1 cellular context compared by ENCODE assay signal in the genomic region with DNA sequence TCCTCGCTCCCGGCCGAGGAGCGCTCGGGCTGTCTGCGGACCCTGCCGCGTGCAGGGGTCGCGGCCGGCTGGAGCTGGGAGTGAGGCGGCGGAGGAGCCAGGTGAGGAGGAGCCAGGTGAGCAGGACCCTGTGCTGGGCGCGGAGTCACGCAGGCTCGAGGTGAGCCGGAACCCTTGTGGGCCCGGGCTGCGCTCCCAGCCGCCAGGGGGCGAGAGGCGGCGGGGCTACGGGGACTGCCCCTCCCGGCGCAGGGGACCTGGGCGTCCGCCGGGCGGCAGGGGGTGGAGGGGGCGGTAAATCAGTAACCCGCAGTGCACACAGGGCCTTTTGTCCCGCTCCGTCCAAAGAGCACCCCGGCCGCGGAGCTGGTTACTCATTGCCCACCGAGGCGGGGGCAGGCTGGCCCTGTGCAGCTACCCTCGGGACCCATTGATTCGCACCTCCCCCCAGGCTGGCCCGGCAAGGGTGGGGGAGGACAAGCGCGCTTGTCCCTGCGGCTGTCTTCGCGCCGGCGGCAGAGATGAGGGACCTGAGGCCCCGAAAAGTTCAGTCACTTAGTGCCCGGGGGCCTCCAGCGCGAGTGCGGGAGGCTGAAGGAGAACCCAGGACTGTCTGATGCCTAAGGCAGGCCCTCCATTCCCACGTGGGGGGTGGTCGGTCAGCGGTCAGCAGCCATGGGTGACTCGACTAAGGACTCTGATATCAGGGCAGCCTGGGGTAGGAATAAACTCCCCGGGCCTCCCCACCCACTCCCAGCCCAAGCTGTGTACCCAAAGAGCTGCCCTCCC.
TF ChIP-seq lines count a peak whose summit lies in the region.

No MANE protein-coding gene starts in this region.

TF ChIP-seq in K562, 482 proteins besides CTCF, POLR2A, EP300 and RAD21 (continued from another document and continues in another):
- TF ChIP-seq THRB (CRISPR knock-in tag; conservative IDR thresholded peaks at IDR 0.05) (no peak), CC2D1A (IDR thresholded peaks at IDR 0.05) (no peak), HMG20B (CRISPR knock-in tag; IDR thresholded peaks at IDR 0.05) (no peak), ZNF507 (tag; conservative IDR thresholded peaks at IDR 0.05) (no peak), ZNF444 (CRISPR knock-in tag; IDR thresholded peaks at IDR 0.05) (no peak), ZNF764 (CRISPR knock-in tag; IDR thresholded peaks at IDR 0.05; ENCODE audit: low read depth) (no peak), FOXJ2 (tag; IDR thresholded peaks at IDR 0.05) (no peak), MCM2 (IDR thresholded peaks at IDR 0.05; ENCODE audit: low read depth) (no peak), SIX5 (IDR thresholded peaks at IDR 0.05; ENCODE audit: borderline replicate concordance in 1 of 2, insufficient read depth in 1 of 2, low read depth in 1 of 2, low read length in 2 of 2) (no peak), ZKSCAN1 (IDR thresholded peaks at IDR 0.05; ENCODE audit: low read depth, low read length) (no peak), ZBTB8A (IDR thresholded peaks at IDR 0.05; ENCODE audit: partially characterized antibody) (no peak), ZFPM2 (CRISPR knock-in tag; IDR thresholded peaks at IDR 0.05) (no peak), NFYB (IDR thresholded peaks at IDR 0.05; ENCODE audit: extremely low read depth, insufficient read length) (no peak), L3MBTL2 (IDR thresholded peaks at IDR 0.05) (peak; percentile 73), POLR3G (IDR thresholded peaks at IDR 0.05; ENCODE audit: extremely low read depth, insufficient read length, insufficient replicate concordance) (no peak), ZSCAN32 (CRISPR knock-in tag; IDR thresholded peaks at IDR 0.05) (no peak), CHD7 (IDR thresholded peaks at IDR 0.05; ENCODE audit: low read depth, low read length) (no peak), ETV1 (tag; conservative IDR thresholded peaks at IDR 0.05; ENCODE audit: low read depth) (peak; percentile 63), CHD4 (IDR thresholded peaks at IDR 0.05; ENCODE audit: insufficient read depth, insufficient replicate concordance, low read depth, low read length, poor library complexity, severe bottlenecking) (no peak), JUND (IDR thresholded peaks at IDR 0.05; ENCODE audit: borderline replicate concordance, low read depth, low read length) (0 out of 2 replicates have a peak, but pooled peaks have one; percentile 25), JUND (tag; IDR thresholded peaks at IDR 0.05; ENCODE audit: borderline replicate concordance, low read depth, low read length) (no peak; the same call in 2 of the 3 replicates), ELK3 (CRISPR knock-in tag; IDR thresholded peaks at IDR 0.05) (no peak), IFI16 (CRISPR knock-in tag; IDR thresholded peaks at IDR 0.05) (no peak), E2F4 (CRISPR knock-in tag; IDR thresholded peaks at IDR 0.05; ENCODE audit: low read depth) (no peak), C11orf30 (IDR thresholded peaks at IDR 0.05; ENCODE audit: low read depth) (no peak), HDAC1 (IDR thresholded peaks at IDR 0.05) (peak; percentile 45 to 91; a peak in 3 of 4 replicates), E2F3 (CRISPR knock-in tag; IDR thresholded peaks at IDR 0.05) (0 out of 2 replicates have a peak, but pooled peaks have one; percentile 20), VEZF1 (CRISPR knock-in tag; IDR thresholded peaks at IDR 0.05) (peak; percentile 86), CREB3L1 (IDR thresholded peaks at IDR 0.05; ENCODE audit: borderline replicate concordance, low read depth) (no peak)
- TF ChIP-seq, protein P1, sequence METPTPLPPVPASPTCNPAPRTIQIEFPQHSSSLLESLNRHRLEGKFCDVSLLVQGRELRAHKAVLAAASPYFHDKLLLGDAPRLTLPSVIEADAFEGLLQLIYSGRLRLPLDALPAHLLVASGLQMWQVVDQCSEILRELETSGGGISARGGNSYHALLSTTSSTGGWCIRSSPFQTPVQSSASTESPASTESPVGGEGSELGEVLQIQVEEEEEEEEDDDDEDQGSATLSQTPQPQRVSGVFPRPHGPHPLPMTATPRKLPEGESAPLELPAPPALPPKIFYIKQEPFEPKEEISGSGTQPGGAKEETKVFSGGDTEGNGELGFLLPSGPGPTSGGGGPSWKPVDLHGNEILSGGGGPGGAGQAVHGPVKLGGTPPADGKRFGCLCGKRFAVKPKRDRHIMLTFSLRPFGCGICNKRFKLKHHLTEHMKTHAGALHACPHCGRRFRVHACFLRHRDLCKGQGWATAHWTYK (CRISPR knock-in tag; IDR thresholded peaks at IDR 0.05) = no peak
